Comparison of ENCODE assay signal across 10 cellular contexts in genomic region chr10:58963101-58963534, GRCh38.
DNase-seq lines count a peak whose midpoint lies in the region; ATAC-seq and TF ChIP-seq lines count a peak whose summit lies in the region.
"Had no signal": no experiment of that assay in that cellular context is flagged by ENCODE, and none has a peak within 500 bp of the region (broad histone marks: within the 10 kb centered on the region; RNA-seq: fewer than 3 reads in every experiment).

No MANE protein-coding gene starts in this region.

- intact Hi-C loops in uterus (cut with DNase I; ENCODE audit: low total_unique reads): no loop called here
- intact Hi-C loops in naive thymus-derived CD4-positive, alpha-beta T cell (cut with micrococcal nuclease): no loop called here

- ATAC-seq in GM19452 (IDR thresholded peaks at IDR 0.05; ENCODE audit: unreplicated experiment): no peak
- no peak for ATAC-seq in naive thymus-derived CD4-positive, alpha-beta T cell

- peaks cover 0 to 6% (median 0%) of the 10 kb centered on the region in 11 donors for H3K9me3 Mint-ChIP-seq in naive thymus-derived CD4-positive, alpha-beta T cell

- in situ Hi-C loops in astrocyte of the spinal cord (cut with HindIII; ENCODE audit: low sequenced_read_pairs): no loop called here

- H3K36me3 ChIP-seq in kidney epithelial cell (ENCODE audit: control insufficient read depth, insufficient read depth, low read length) (no peaks in the 10 kb centered on the region), uterus (no peaks in the 10 kb centered on the region)
- no peaks in the 10 kb centered on the region for H3K36me3 ChIP-seq in naive thymus-derived CD4-positive, alpha-beta T cell (ENCODE audit: control insufficient read depth in 2 of 3, insufficient read depth in 3 of 3, low read length in 3 of 3)

- no peak for TF ChIP-seq POLR2A in uterus (IDR thresholded peaks at IDR 0.05)

- POLR2A ChIA-PET in naive thymus-derived CD4-positive, alpha-beta T cell (lab: Charles Lee): no interaction called here

- no peaks in the 10 kb centered on the region for H3K4me1 ChIP-seq in uterus
- no peaks in the 10 kb centered on the region for H3K4me1 ChIP-seq in naive thymus-derived CD4-positive, alpha-beta T cell (ENCODE audit: control insufficient read depth in 2 of 2, insufficient read depth in 2 of 2, low read length in 2 of 2)

- no peaks in the 10 kb centered on the region for H3K36me3 Mint-ChIP-seq in naive thymus-derived CD4-positive, alpha-beta T cell

- H3K4me3 ChIP-seq in HFF-Myc (replicated peaks; ENCODE audit: low read depth, low read length) (no peak overlapping the region), astrocyte of the spinal cord (ENCODE audit: low read depth, low read length) (no peak overlapping the region), kidney epithelial cell (ENCODE audit: low read depth, low read length) (no peak overlapping the region), uterus (no peak overlapping the region)
- H3K4me3 ChIP-seq in naive thymus-derived CD4-positive, alpha-beta T cell (ENCODE audit: low read length): no peak overlapping the region
- H3K4me3 ChIP-seq: coronary artery, SK-N-MC had no signal

- no peak overlapping the region for H3K4me3 Mint-ChIP-seq in naive thymus-derived CD4-positive, alpha-beta T cell

- TF ChIP-seq CTCF in HFF-Myc (IDR thresholded peaks at IDR 0.05; ENCODE audit: low read depth, low read length, missing control alignments) (peak; percentile 47), astrocyte of the spinal cord (IDR thresholded peaks at IDR 0.05; ENCODE audit: low read depth, low read length) (peak; percentile 40), kidney epithelial cell (IDR thresholded peaks at IDR 0.05; ENCODE audit: insufficient read depth, low read length, poor library complexity, severe bottlenecking) (peak; percentile 33), uterus (IDR thresholded peaks at IDR 0.05) (no peak)

- H3K27me3 ChIP-seq in kidney epithelial cell (ENCODE audit: control insufficient read depth, insufficient read depth, low read length): no peaks in the 10 kb centered on the region
- H3K27me3 ChIP-seq in uterus: no peaks in the 10 kb centered on the region
- no peaks in the 10 kb centered on the region for H3K27me3 ChIP-seq in naive thymus-derived CD4-positive, alpha-beta T cell (ENCODE audit: control insufficient read depth in 2 of 2, insufficient read depth in 2 of 2, low read length in 2 of 2)

- no peak overlapping the region for H3K27ac ChIP-seq in uterus
- H3K27ac ChIP-seq in naive thymus-derived CD4-positive, alpha-beta T cell (ENCODE audit: low read depth, low read length): no peak overlapping the region
- H3K27ac ChIP-seq: coronary artery, SK-N-MC had no signal

- H3K27ac Mint-ChIP-seq in naive thymus-derived CD4-positive, alpha-beta T cell: no peak overlapping the region

- H3K9me3 ChIP-seq in uterus: no peaks in the 10 kb centered on the region
- H3K9me3 ChIP-seq in naive thymus-derived CD4-positive, alpha-beta T cell (ENCODE audit: control insufficient read depth in 2 of 3, low read length in 3 of 3): no peaks in the 10 kb centered on the region

- peak; percentile 76 for DNase-seq in Ammon's horn (ENCODE audit: low spot score)
- no peak for DNase-seq in HFF-Myc (ENCODE audit: extremely low read depth, low read depth)
- no peak for DNase-seq in astrocyte of the spinal cord (ENCODE audit: low read depth, low spot score)
- DNase-seq in kidney epithelial cell (ENCODE audit: low read depth): no peak
- no peak for DNase-seq in uterus
- no peak for DNase-seq in UCSD-AML1 (lab: John Stamatoyannopoulos, UW; ENCODE audit: unreplicated experiment)
- DNase-seq in naive thymus-derived CD4-positive, alpha-beta T cell: no peak

- H3K27me3 Mint-ChIP-seq in naive thymus-derived CD4-positive, alpha-beta T cell: peaks cover 3 to 24% (median 13%) of the 10 kb centered on the region in 5 donors

- CTCF ChIA-PET in naive thymus-derived CD4-positive, alpha-beta T cell (lab: Charles Lee): no interaction called here

- peaks cover 0 to 2% (median 0%) of the 10 kb centered on the region in 7 donors for H3K4me1 Mint-ChIP-seq in naive thymus-derived CD4-positive, alpha-beta T cell

Comparison
In these comparisons a context has a peak if more than half of its experiments do, and no peak if none do; other contexts are left out.
1. CTCF ChIP-seq: peak in HFF-Myc (single experiment), astrocyte of the spinal cord (single experiment) and kidney epithelial cell (single experiment); none in uterus (0 of 4).